1 cellular context compared by ENCODE assay signal in the genomic region with DNA sequence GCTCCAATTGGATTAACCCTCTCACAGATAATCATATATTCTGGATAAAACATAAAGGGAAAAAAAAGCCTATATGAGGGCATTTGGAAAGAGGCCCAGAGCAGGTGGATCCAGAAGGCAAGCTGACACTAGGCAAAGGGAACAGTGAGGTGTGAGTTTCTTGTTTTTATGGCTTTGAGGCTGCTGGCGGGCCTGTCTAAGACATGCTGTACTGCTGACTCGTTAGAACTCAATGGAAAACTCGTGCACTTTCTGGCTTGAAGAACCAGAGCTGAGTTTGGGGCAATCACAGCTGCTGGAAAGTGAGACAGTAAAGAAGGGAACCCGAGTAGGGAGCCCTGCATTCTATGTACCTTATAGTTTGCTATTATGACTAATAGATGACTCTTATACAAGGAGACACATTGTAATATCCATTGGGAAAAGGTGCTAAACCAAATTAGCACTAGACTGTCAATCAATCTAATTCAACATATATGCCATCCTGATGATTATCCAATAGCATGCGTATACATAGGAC.
TF ChIP-seq lines count a peak whose summit lies in the region.

No MANE protein-coding gene starts in this region.

TF ChIP-seq in HepG2, 621 proteins besides CTCF, POLR2A, EP300 and RAD21 (continued from another document):
- no peak for TF ChIP-seq ZNF3 (CRISPR knock-in tag; IDR thresholded peaks at IDR 0.05)
TF ChIP-seq in HepG2: peak in this region for 0.
